Comparison of ENCODE assay signal across 26 cellular contexts in genomic region chr6:15290962-15291704, GRCh38. TPM values are rescaled to one million over a fixed set of nuclear protein-coding genes. Genes with fewer than 3 reads are reported as not detected.
A peak's percentile ranks its signal among the peaks of the same experiment; 100 is the strongest.
DNase-seq lines count a peak whose midpoint lies in the region; ATAC-seq and TF ChIP-seq lines count a peak whose summit lies in the region.
"Had no signal": no experiment of that assay in that cellular context is flagged by ENCODE, and none has a peak within 500 bp of the region (broad histone marks: within the 10 kb centered on the region; RNA-seq: fewer than 3 reads in every experiment).

No MANE protein-coding gene starts in this region.

- peaks cover 77 to 100% (median 95%) of the 10 kb centered on the region in 10 experiments for H3K4me1 ChIP-seq in BLaER1 treated with 17β-estradiol and CSF1 and Interleukin-3, amounts not matched to agents 10 nM and 100 nM
- peaks cover 4% of the 10 kb centered on the region for H3K4me1 ChIP-seq in upper lobe of right lung

- POLR2A ChIA-PET in activated CD8-positive, alpha-beta T cell treated with anti-CD3 and anti-CD28 coated beads, Interleukin-2, amount 10 ng/mL, durations not matched to agents 7 days and 5 days (lab: Charles Lee) = interaction anchor here (0.6 kb wide), 1 partner anchor 544 kb away, joined by 5 read pairs; no protein-coding TSS in a partner anchor
- POLR2A ChIA-PET in naive thymus-derived CD8-positive, alpha-beta T cell (lab: Charles Lee) = no interaction called here

- peak overlapping the region; percentile 30 for H3K27ac Mint-ChIP-seq in activated CD8-positive, alpha-beta T cell treated with anti-CD3 and anti-CD28 coated beads, Interleukin-2, amount 10 ng/mL, durations not matched to agents 7 days and 5 days
- peak overlapping the region in 9 of 10 donors; percentile 7 to 70 (median 44) for H3K27ac Mint-ChIP-seq in naive thymus-derived CD8-positive, alpha-beta T cell
- H3K27ac Mint-ChIP-seq: dendritic cell treated with granulocyte-macrophage colony-stimulating factor and Interleukin-4, amounts not matched to agents 40 ng/mL and 50 ng/mL, for 4 days had no signal

- TF ChIP-seq CTCF in upper lobe of right lung (IDR thresholded peaks at IDR 0.05) = no peak

- peak; percentile 46 for ATAC-seq in activated CD8-positive, alpha-beta T cell treated with anti-CD3 and anti-CD28 coated beads, Interleukin-2, amount 10 ng/mL, durations not matched to agents 7 days and 5 days
- no peak for ATAC-seq in naive thymus-derived CD8-positive, alpha-beta T cell
- ATAC-seq in upper lobe of right lung = no peak
- ATAC-seq: activated CD4-positive, alpha-beta T cell treated with anti-CD3 and anti-CD28 coated beads for 36 hours; GM12878 had no signal

- intact Hi-C loops in upper lobe of right lung (cut with DNase I) = no loop called here

- in situ Hi-C loops in G401 (cut with HindIII; ENCODE audit: low sequenced_read_pairs) = no loop called here

- peaks cover 0 to 52% (median 22%) of the 10 kb centered on the region in 11 experiments; a peak in 16 of 22 replicates for H3K36me3 ChIP-seq in BLaER1 treated with 17β-estradiol and CSF1 and Interleukin-3, amounts not matched to agents 10 nM and 100 nM
- no peaks in the 10 kb centered on the region for H3K36me3 ChIP-seq in upper lobe of right lung
- H3K36me3 ChIP-seq: tibial artery had no signal

- H3K27me3 ChIP-seq in BLaER1 treated with 17β-estradiol and CSF1 and Interleukin-3, amounts not matched to agents 10 nM and 100 nM = no peaks in the 10 kb centered on the region
- H3K27me3 ChIP-seq in upper lobe of right lung = no peaks in the 10 kb centered on the region
- H3K27me3 ChIP-seq: tibial artery had no signal

- H3K9ac ChIP-seq in BLaER1 treated with 17β-estradiol and CSF1 and Interleukin-3, amounts not matched to agents 10 nM and 100 nM = peak overlapping the region in 10 of 11 experiments; percentile 41 to 81 (median 74); a peak in 20 of 22 replicates

- CTCF ChIA-PET in activated CD8-positive, alpha-beta T cell treated with anti-CD3 and anti-CD28 coated beads, Interleukin-2, amount 10 ng/mL, durations not matched to agents 7 days and 5 days (lab: Charles Lee) = no interaction called here

- peak overlapping the region in 2 of 10 experiments; percentile 2 to 17; a peak in 3 of 20 replicates for H3K4me3 ChIP-seq in BLaER1 treated with 17β-estradiol and CSF1 and Interleukin-3, amounts not matched to agents 10 nM and 100 nM
- H3K4me3 ChIP-seq in upper lobe of right lung = no peak overlapping the region
- H3K4me3 ChIP-seq: GM12878, skin epidermis, tibial artery had no signal

- H3K27me3 Mint-ChIP-seq in activated CD8-positive, alpha-beta T cell treated with anti-CD3 and anti-CD28 coated beads, Interleukin-2, amount 10 ng/mL, durations not matched to agents 7 days and 5 days (ENCODE audit: low read depth) = no peaks in the 10 kb centered on the region
- H3K27me3 Mint-ChIP-seq in naive thymus-derived CD8-positive, alpha-beta T cell = no peaks in the 10 kb centered on the region
- H3K27me3 Mint-ChIP-seq: activated CD4-positive, alpha-beta T cell treated with anti-CD3 and anti-CD28 coated beads for 36 hours; CD8-positive, alpha-beta memory T cell; dendritic cell treated with granulocyte-macrophage colony-stimulating factor and Interleukin-4, amounts not matched to agents 40 ng/mL and 50 ng/mL, for 4 days had no signal

- peaks cover 75% of the 10 kb centered on the region for H3K4me1 Mint-ChIP-seq in activated CD8-positive, alpha-beta T cell treated with anti-CD3 and anti-CD28 coated beads, Interleukin-2, amount 10 ng/mL, durations not matched to agents 7 days and 5 days (ENCODE audit: low read depth)
- peaks cover 33 to 79% (median 66%) of the 10 kb centered on the region in 4 donors for H3K4me1 Mint-ChIP-seq in naive thymus-derived CD8-positive, alpha-beta T cell

- H3K4me3 Mint-ChIP-seq in activated CD8-positive, alpha-beta T cell treated with anti-CD3 and anti-CD28 coated beads, Interleukin-2, amount 10 ng/mL, durations not matched to agents 7 days and 5 days = no peak overlapping the region
- peak overlapping the region in 3 of 10 donors; percentile 4 to 15 (median 8) for H3K4me3 Mint-ChIP-seq in naive thymus-derived CD8-positive, alpha-beta T cell
- H3K4me3 Mint-ChIP-seq: activated CD4-positive, alpha-beta T cell treated with anti-CD3 and anti-CD28 coated beads for 36 hours; dendritic cell treated with granulocyte-macrophage colony-stimulating factor and Interleukin-4, amounts not matched to agents 40 ng/mL and 50 ng/mL, for 4 days; neural crest cell had no signal

- peak; percentile 44 for DNase-seq in G401 (ENCODE audit: low spot score)
- no peak for DNase-seq in activated CD8-positive, alpha-beta T cell treated with anti-CD3 and anti-CD28 coated beads, Interleukin-2, amount 10 ng/mL, durations not matched to agents 7 days and 5 days
- DNase-seq in naive thymus-derived CD8-positive, alpha-beta T cell = no peak
- no peak for DNase-seq in NCI-H128 (lab: John Stamatoyannopoulos, UW; ENCODE audit: unreplicated experiment)
- no peak for DNase-seq in NCI-H1105 treated with DMSO at 0.1 percent for 48 hours (lab: John Stamatoyannopoulos, UW)
- no peak for DNase-seq in stimulated activated CD4-positive, alpha-beta T cell treated with anti-CD3 and anti-CD28 coated beads, Interleukin-2, amount 100 ng/mL, for 48 hours
- no peak for DNase-seq in upper lobe of right lung
- DNase-seq: activated CD4-positive, alpha-beta T cell treated with anti-CD3 and anti-CD28 coated beads for 36 hours; anterior cingulate cortex; caudate nucleus; CD8-positive, alpha-beta memory T cell; glutamatergic neuron; Karpas-422; MV-4-11; NCI-H1694 treated with DMSO at 0.1 percent for 48 hours; NCI-H774; OCI-M1; SHP77 treated with DMSO at 0.1 percent for 48 hours; stimulated activated CD4-positive, alpha-beta T cell treated with anti-CD3 and anti-CD28 coated beads, Interleukin-2, amount 100 ng/mL, for 24 hours; stimulated activated naive CD4-positive, alpha-beta T cell treated with Interleukin-2 at 50 U/mL for 16 hours; tibial artery had no signal

- peak overlapping the region in 10 of 11 experiments; percentile 53 to 96 (median 88); a peak in 20 of 22 replicates for H3K27ac ChIP-seq in BLaER1 treated with 17β-estradiol and CSF1 and Interleukin-3, amounts not matched to agents 10 nM and 100 nM
- no peak overlapping the region for H3K27ac ChIP-seq in upper lobe of right lung
- H3K27ac ChIP-seq: skin epidermis, tibial artery had no signal

- peaks cover 0 to 98% (median 0%) of the 10 kb centered on the region in 11 experiments; a peak in 7 of 22 replicates for H4K20me1 ChIP-seq in BLaER1 treated with 17β-estradiol and CSF1 and Interleukin-3, amounts not matched to agents 10 nM and 100 nM

- peak overlapping the region; percentile 59 to 89 (median 73) for H3K4me2 ChIP-seq in BLaER1 treated with 17β-estradiol and CSF1 and Interleukin-3, amounts not matched to agents 10 nM and 100 nM

- no peaks in the 10 kb centered on the region for H3K9me3 Mint-ChIP-seq in activated CD8-positive, alpha-beta T cell treated with anti-CD3 and anti-CD28 coated beads, Interleukin-2, amount 10 ng/mL, durations not matched to agents 7 days and 5 days (ENCODE audit: insufficient read depth)
- H3K9me3 Mint-ChIP-seq in naive thymus-derived CD8-positive, alpha-beta T cell = no peaks in the 10 kb centered on the region
- H3K9me3 Mint-ChIP-seq: CD8-positive, alpha-beta memory T cell; dendritic cell treated with granulocyte-macrophage colony-stimulating factor and Interleukin-4, amounts not matched to agents 40 ng/mL and 50 ng/mL, for 4 days had no signal

- peaks cover 43% of the 10 kb centered on the region for H3K36me3 Mint-ChIP-seq in activated CD8-positive, alpha-beta T cell treated with anti-CD3 and anti-CD28 coated beads, Interleukin-2, amount 10 ng/mL, durations not matched to agents 7 days and 5 days (ENCODE audit: low read depth)
- H3K36me3 Mint-ChIP-seq in naive thymus-derived CD8-positive, alpha-beta T cell = peaks cover 0 to 8% (median 4%) of the 10 kb centered on the region in 3 donors

- peaks cover 0 to 25% (median 9%) of the 10 kb centered on the region in 11 experiments; a peak in 8 of 22 replicates for H3K9me3 ChIP-seq in BLaER1 treated with 17β-estradiol and CSF1 and Interleukin-3, amounts not matched to agents 10 nM and 100 nM (replicated peaks in 1 of 11)
- no peaks in the 10 kb centered on the region for H3K9me3 ChIP-seq in upper lobe of right lung
- H3K9me3 ChIP-seq: tibial artery had no signal

RNA-seq across cellular contexts. Expression of gene JARID2, which starts 45.3 kb away (rescaled TPM):
- total RNA-seq in G401 (2014; rRNA removed; shearing (Covaris generic)) = 5.7 and 6.0 TPM in 2 replicates
- total RNA-seq in activated CD8-positive, alpha-beta T cell treated with anti-CD3 and anti-CD28 coated beads, Interleukin-2, amount 10 ng/mL, durations not matched to agents 7 days and 5 days = 10 to 100 TPM; 33.0 to 33.2 TPM
- total RNA-seq in naive thymus-derived CD8-positive, alpha-beta T cell = 10 to 100 TPM; 23.0 to 23.5 TPM
- 10 to 100 TPM in 2 of 3 donors, 1 to 10 TPM in 1; 7.6 to 11.8 (median 10.1) TPM for polyA plus RNA-seq in naive thymus-derived CD8-positive, alpha-beta T cell
- 15.1 TPM for total RNA-seq in upper lobe of right lung
